Comparison of ENCODE assay signal across 15 cellular contexts in genomic region chr19:18741566-18742121, GRCh38. TPM values are rescaled to one million over a fixed set of nuclear protein-coding genes. Genes with fewer than 3 reads are reported as not detected.
DNase-seq lines count a peak whose midpoint lies in the region; ATAC-seq and TF ChIP-seq lines count a peak whose summit lies in the region.
"Had no signal": no experiment of that assay in that cellular context is flagged by ENCODE, and none has a peak within 500 bp of the region (broad histone marks: within the 10 kb centered on the region; RNA-seq: fewer than 3 reads in every experiment).

No MANE protein-coding gene starts in this region.

- no peak for TF ChIP-seq CTCF in neural crest cell (conservative IDR thresholded peaks at IDR 0.05)

- H3K27ac Mint-ChIP-seq in neural crest cell (ENCODE audit: unreplicated experiment), result peak overlapping the region; percentile 78
- H3K27ac Mint-ChIP-seq: activated CD8-positive, alpha-beta T cell treated with anti-CD3 and anti-CD28 coated beads, Interleukin-2, amount 10 ng/mL, durations not matched to agents 7 days and 5 days; GM23338; mesothelial cell of epicardium; T-cell had no signal

- no peak overlapping the region for H3K4me3 Mint-ChIP-seq in neural crest cell
- H3K4me3 Mint-ChIP-seq: activated CD8-positive, alpha-beta T cell treated with anti-CD3 and anti-CD28 coated beads, Interleukin-2, amount 10 ng/mL, durations not matched to agents 7 days and 5 days; GM23338; mesothelial cell of epicardium; T-cell had no signal

- DNase-seq in DMS153 (lab: John Stamatoyannopoulos, UW), result peak; percentile 94
- peak; percentile 21 for DNase-seq in NCI-H2081 treated with DMSO at 0.1 percent for 48 hours (lab: John Stamatoyannopoulos, UW)
- no peak for DNase-seq in neural crest cell (ENCODE audit: low read depth, low spot score)
- no peak for DNase-seq in NCI-H1930 (lab: John Stamatoyannopoulos, UW)
- DNase-seq in activated CD4-positive, alpha-beta T cell treated with anti-CD3 and anti-CD28 coated beads, Interleukin-2, amount 50 U/mL, for 1 hour, result no peak
- DNase-seq in activated T-cell treated with anti-CD3 and anti-CD28 coated beads, Interleukin-2, amount 50 U/mL, for 1 hour, result no peak
- DNase-seq: activated CD8-positive, alpha-beta T cell treated with anti-CD3 and anti-CD28 coated beads, Interleukin-2, amount 10 ng/mL, durations not matched to agents 7 days and 5 days; foreskin melanocyte; NCI-H524 treated with DMSO at 0.1 percent for 48 hours; T-cell had no signal

- H3K4me3 ChIP-seq in endocrine pancreas (ENCODE audit: control insufficient read depth, insufficient read depth, low read length), result no peak overlapping the region
- H3K4me3 ChIP-seq: GM23338, skin epidermis had no signal

- H3K9ac ChIP-seq in endocrine pancreas (ENCODE audit: control insufficient read depth, insufficient read depth, low read length), result peak overlapping the region; percentile 15

- H3K36me3 Mint-ChIP-seq in neural crest cell (ENCODE audit: low read depth), result no peaks in the 10 kb centered on the region
- H3K36me3 Mint-ChIP-seq: mesothelial cell of epicardium, T-cell had no signal

- no peak for ATAC-seq in GM21717 (IDR thresholded peaks at IDR 0.05; ENCODE audit: unreplicated experiment)
- ATAC-seq: activated CD8-positive, alpha-beta T cell treated with anti-CD3 and anti-CD28 coated beads, Interleukin-2, amount 10 ng/mL, durations not matched to agents 7 days and 5 days; GM23338; T-cell had no signal

- H3K36me3 ChIP-seq in endocrine pancreas (ENCODE audit: control insufficient read depth, insufficient read depth, low read length), result no peaks in the 10 kb centered on the region

- no peaks in the 10 kb centered on the region for H3K4me1 ChIP-seq in endocrine pancreas (ENCODE audit: control insufficient read depth, insufficient read depth, low read length)

- H3K9me3 Mint-ChIP-seq in neural crest cell, result no peaks in the 10 kb centered on the region
- H3K9me3 Mint-ChIP-seq: GM23338, mesothelial cell of epicardium, T-cell had no signal

- H3K27me3 Mint-ChIP-seq in neural crest cell (ENCODE audit: low read depth), result no peaks in the 10 kb centered on the region
- H3K27me3 Mint-ChIP-seq: T-cell had no signal

- no peaks in the 10 kb centered on the region for H3K9me3 ChIP-seq in endocrine pancreas (ENCODE audit: control insufficient read depth, low read length)

- no peaks in the 10 kb centered on the region for H3K27me3 ChIP-seq in endocrine pancreas (ENCODE audit: control insufficient read depth, insufficient read depth, low read length)

- peaks cover 13% of the 10 kb centered on the region for H3K4me1 Mint-ChIP-seq in neural crest cell

RNA-seq across cellular contexts. Expression of gene COMP, which starts 49.5 kb away (rescaled TPM):
- not detected in 2 replicates for total RNA-seq in neural crest cell
- total RNA-seq: activated CD8-positive, alpha-beta T cell treated with anti-CD3 and anti-CD28 coated beads, Interleukin-2, amount 10 ng/mL, durations not matched to agents 7 days and 5 days; T-cell had no signal

RNA-seq across cellular contexts. Expression of gene CRTC1, which starts 58.2 kb away (rescaled TPM):
- 24.1 and 25.2 TPM in 2 replicates for total RNA-seq in neural crest cell

Comparison
In these comparisons a context has a peak if more than half of its experiments do, and no peak if none do; other contexts are left out.
1. DNase-seq: peak in DMS153 (single experiment) and NCI-H2081 treated with DMSO at 0.1 percent for 48 hours (single experiment); none in neural crest cell (single experiment), NCI-H1930 (0 of 2), activated CD4-positive, alpha-beta T cell treated with anti-CD3 and anti-CD28 coated beads, Interleukin-2, amount 50 U/mL, for 1 hour (single experiment) and activated T-cell treated with anti-CD3 and anti-CD28 coated beads, Interleukin-2, amount 50 U/mL, for 1 hour (single experiment).